Comparison of ENCODE assay signal across 1 cellular context in genomic region chr16:88639231-88640038, GRCh38.
TF ChIP-seq lines count a peak whose summit lies in the region.

No MANE protein-coding gene starts in this region.

TF ChIP-seq in HepG2, 621 proteins besides CTCF, POLR2A, EP300 and RAD21 (continued from another document and continues in another):
- TF ChIP-seq ZNF609 (CRISPR knock-in tag; IDR thresholded peaks at IDR 0.05; ENCODE audit: borderline replicate concordance) (0 out of 2 replicates have a peak, but pooled peaks have one; percentile 29), PAXIP1 (CRISPR knock-in tag; conservative IDR thresholded peaks at IDR 0.05) (0 out of 2 replicates have a peak, but pooled peaks have one; percentile 26), TCF7L2 (IDR thresholded peaks at IDR 0.05; ENCODE audit: low read depth, low read length) (no peak), ZBTB37 (CRISPR knock-in tag; IDR thresholded peaks at IDR 0.05) (no peak), CBX1 (IDR thresholded peaks at IDR 0.05; ENCODE audit: low read depth) (no peak), MYNN (CRISPR knock-in tag; IDR thresholded peaks at IDR 0.05; ENCODE audit: low read depth) (no peak), ZNF777 (CRISPR knock-in tag; IDR thresholded peaks at IDR 0.05) (peak; percentile 83), AHR (CRISPR knock-in tag; IDR thresholded peaks at IDR 0.05) (peak; percentile 34; the same call in 1 of the 2 replicates), ZNF343 (CRISPR knock-in tag; IDR thresholded peaks at IDR 0.05) (0 out of 2 replicates have a peak, but pooled peaks have one; percentile 58), U2AF1 (optimal IDR thresholded peaks at IDR 0.05; ENCODE audit: low read depth, low read length) (no peak), MXD3 (CRISPR knock-in tag; IDR thresholded peaks at IDR 0.05) (no peak), ZNF670 (CRISPR knock-in tag; IDR thresholded peaks at IDR 0.05; ENCODE audit: borderline replicate concordance) (no peak), ZNF317 (CRISPR knock-in tag; IDR thresholded peaks at IDR 0.05) (no peak), FLYWCH1 (CRISPR knock-in tag; IDR thresholded peaks at IDR 0.05) (no peak), NAIF1 (CRISPR knock-in tag; IDR thresholded peaks at IDR 0.05; ENCODE audit: borderline replicate concordance) (no peak), ZBTB38 (CRISPR knock-in tag; IDR thresholded peaks at IDR 0.05) (peak; percentile 52; the same call in 1 of the 2 replicates), ZNF274 (CRISPR knock-in tag; IDR thresholded peaks at IDR 0.05) (no peak), ZNF691 (CRISPR knock-in tag; IDR thresholded peaks at IDR 0.05; ENCODE audit: borderline replicate concordance, low read depth) (0 out of 2 replicates have a peak, but pooled peaks have one; percentile 38), NRL (CRISPR knock-in tag; IDR thresholded peaks at IDR 0.05; ENCODE audit: borderline replicate concordance) (0 out of 2 replicates have a peak, but pooled peaks have one; percentile 41), KDM5B (CRISPR knock-in tag; IDR thresholded peaks at IDR 0.05; ENCODE audit: borderline replicate concordance) (0 out of 2 replicates have a peak, but pooled peaks have one; percentile 15), ZNF563 (CRISPR knock-in tag; IDR thresholded peaks at IDR 0.05) (peak; percentile 49; the same call in 1 of the 2 replicates), SATB2 (CRISPR knock-in tag; IDR thresholded peaks at IDR 0.05) (no peak), ZNF576 (CRISPR knock-in tag; IDR thresholded peaks at IDR 0.05) (peak; percentile 20; the same call in 1 of the 2 replicates), ZNF280B (CRISPR knock-in tag; IDR thresholded peaks at IDR 0.05; ENCODE audit: borderline replicate concordance) (peak; percentile 42; the same call in 1 of the 2 replicates), ZNF101 (CRISPR knock-in tag; IDR thresholded peaks at IDR 0.05; ENCODE audit: borderline replicate concordance, low read depth) (0 out of 2 replicates have a peak, but pooled peaks have one; percentile 43), ETV6 (CRISPR knock-in tag; conservative IDR thresholded peaks at IDR 0.05) (no peak), SPEN (CRISPR knock-in tag; IDR thresholded peaks at IDR 0.05; ENCODE audit: low read depth) (peak; percentile 51; the same call in 1 of the 2 replicates), ZNF790 (CRISPR knock-in tag; IDR thresholded peaks at IDR 0.05; ENCODE audit: borderline replicate concordance) (no peak), FOXK1 (CRISPR knock-in tag; IDR thresholded peaks at IDR 0.05; ENCODE audit: borderline replicate concordance, low read depth) (no peak), EZH2 (conservative IDR thresholded peaks at IDR 0.05; ENCODE audit: low read depth, low read length) (peak; percentile 92), ZFX (CRISPR knock-in tag; IDR thresholded peaks at IDR 0.05; ENCODE audit: low read depth) (peak; percentile 55; the same call in 1 of the 2 replicates), ZNF761 (CRISPR knock-in tag; conservative IDR thresholded peaks at IDR 0.05) (0 out of 2 replicates have a peak, but pooled peaks have one; percentile 31), ZFP41 (CRISPR knock-in tag; IDR thresholded peaks at IDR 0.05; ENCODE audit: borderline replicate concordance) (no peak), ZNF800 (CRISPR knock-in tag; IDR thresholded peaks at IDR 0.05) (peak; percentile 68), MEF2D (CRISPR knock-in tag; IDR thresholded peaks at IDR 0.05) (no peak), AGO1 (IDR thresholded peaks at IDR 0.05; ENCODE audit: low read depth, low read length, poor library complexity, severe bottlenecking) (peak; percentile 23), ZNF619 (CRISPR knock-in tag; IDR thresholded peaks at IDR 0.05) (0 out of 2 replicates have a peak, but pooled peaks have one; percentile 36), POGK (CRISPR knock-in tag; conservative IDR thresholded peaks at IDR 0.05) (peak; percentile 43; the same call in 1 of the 2 replicates), ZNF432 (CRISPR knock-in tag; IDR thresholded peaks at IDR 0.05; ENCODE audit: borderline replicate concordance) (no peak), ZNF34 (CRISPR knock-in tag; IDR thresholded peaks at IDR 0.05; ENCODE audit: borderline replicate concordance) (peak; percentile 53; the same call in 1 of the 2 replicates), ZNF543 (CRISPR knock-in tag; IDR thresholded peaks at IDR 0.05) (0 out of 2 replicates have a peak, but pooled peaks have one; percentile 55), JUND (CRISPR knock-in tag; IDR thresholded peaks at IDR 0.05) (no peak), ZBTB46 (CRISPR knock-in tag; IDR thresholded peaks at IDR 0.05; ENCODE audit: borderline replicate concordance) (0 out of 2 replicates have a peak, but pooled peaks have one; percentile 34), LCORL (IDR thresholded peaks at IDR 0.05) (no peak), LCORL (CRISPR knock-in tag; IDR thresholded peaks at IDR 0.05) (peak; percentile 32; the same call in 1 of the 2 replicates)
